ENCODE assay signal across 1 cellular context in genomic region chrX:110317820-110318663, GRCh38.
A peak's percentile ranks its signal among the peaks of the same experiment; 100 is the strongest.
TF ChIP-seq lines count a peak whose summit lies in the region.

Gene AMMECR1, minus strand, starts transcription at chrX:110318085. Its CDS starts 14 bp downstream, at chrX:110318071.

TF ChIP-seq in HepG2, 621 proteins besides CTCF, POLR2A, EP300 and RAD21 (continued from another document and continues in another):
- no peak for TF ChIP-seq ZBTB10 (CRISPR knock-in tag; IDR thresholded peaks at IDR 0.05; ENCODE audit: borderline replicate concordance)
- TF ChIP-seq SALL1 (CRISPR knock-in tag; IDR thresholded peaks at IDR 0.05): peak; percentile 31; the same call in 1 of the 2 replicates
- TF ChIP-seq ZNF687 (CRISPR knock-in tag; IDR thresholded peaks at IDR 0.05): peak; percentile 72
- TF ChIP-seq MAF1 (CRISPR knock-in tag; IDR thresholded peaks at IDR 0.05; ENCODE audit: borderline replicate concordance): no peak
- TF ChIP-seq MTA1 (CRISPR knock-in tag; IDR thresholded peaks at IDR 0.05; ENCODE audit: borderline replicate concordance): no peak
- TF ChIP-seq REL (CRISPR knock-in tag; conservative IDR thresholded peaks at IDR 0.05): no peak
- TF ChIP-seq GABPB1 (CRISPR knock-in tag; IDR thresholded peaks at IDR 0.05): peak; percentile 34; the same call in 1 of the 2 replicates
- TF ChIP-seq ZNF256 (CRISPR knock-in tag; conservative IDR thresholded peaks at IDR 0.05): no peak
- no peak for TF ChIP-seq CBX2 (IDR thresholded peaks at IDR 0.05; ENCODE audit: low read depth, low read length)
- no peak for TF ChIP-seq CBX2 (CRISPR knock-in tag; IDR thresholded peaks at IDR 0.05; ENCODE audit: low read depth)
- no peak for TF ChIP-seq ERF (CRISPR knock-in tag; IDR thresholded peaks at IDR 0.05)
- TF ChIP-seq BRCA1 (CRISPR knock-in tag; IDR thresholded peaks at IDR 0.05): no peak
- no peak for TF ChIP-seq TEAD2 (CRISPR knock-in tag; IDR thresholded peaks at IDR 0.05)
- TF ChIP-seq, protein P1, sequence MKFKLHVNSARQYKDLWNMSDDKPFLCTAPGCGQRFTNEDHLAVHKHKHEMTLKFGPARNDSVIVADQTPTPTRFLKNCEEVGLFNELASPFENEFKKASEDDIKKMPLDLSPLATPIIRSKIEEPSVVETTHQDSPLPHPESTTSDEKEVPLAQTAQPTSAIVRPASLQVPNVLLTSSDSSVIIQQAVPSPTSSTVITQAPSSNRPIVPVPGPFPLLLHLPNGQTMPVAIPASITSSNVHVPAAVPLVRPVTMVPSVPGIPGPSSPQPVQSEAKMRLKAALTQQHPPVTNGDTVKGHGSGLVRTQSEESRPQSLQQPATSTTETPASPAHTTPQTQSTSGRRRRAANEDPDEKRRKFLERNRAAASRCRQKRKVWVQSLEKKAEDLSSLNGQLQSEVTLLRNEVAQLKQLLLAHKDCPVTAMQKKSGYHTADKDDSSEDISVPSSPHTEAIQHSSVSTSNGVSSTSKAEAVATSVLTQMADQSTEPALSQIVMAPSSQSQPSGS (CRISPR knock-in tag; IDR thresholded peaks at IDR 0.05): no peak
- TF ChIP-seq HOXD1 (CRISPR knock-in tag; IDR thresholded peaks at IDR 0.05): no peak
- TF ChIP-seq, protein P2, sequence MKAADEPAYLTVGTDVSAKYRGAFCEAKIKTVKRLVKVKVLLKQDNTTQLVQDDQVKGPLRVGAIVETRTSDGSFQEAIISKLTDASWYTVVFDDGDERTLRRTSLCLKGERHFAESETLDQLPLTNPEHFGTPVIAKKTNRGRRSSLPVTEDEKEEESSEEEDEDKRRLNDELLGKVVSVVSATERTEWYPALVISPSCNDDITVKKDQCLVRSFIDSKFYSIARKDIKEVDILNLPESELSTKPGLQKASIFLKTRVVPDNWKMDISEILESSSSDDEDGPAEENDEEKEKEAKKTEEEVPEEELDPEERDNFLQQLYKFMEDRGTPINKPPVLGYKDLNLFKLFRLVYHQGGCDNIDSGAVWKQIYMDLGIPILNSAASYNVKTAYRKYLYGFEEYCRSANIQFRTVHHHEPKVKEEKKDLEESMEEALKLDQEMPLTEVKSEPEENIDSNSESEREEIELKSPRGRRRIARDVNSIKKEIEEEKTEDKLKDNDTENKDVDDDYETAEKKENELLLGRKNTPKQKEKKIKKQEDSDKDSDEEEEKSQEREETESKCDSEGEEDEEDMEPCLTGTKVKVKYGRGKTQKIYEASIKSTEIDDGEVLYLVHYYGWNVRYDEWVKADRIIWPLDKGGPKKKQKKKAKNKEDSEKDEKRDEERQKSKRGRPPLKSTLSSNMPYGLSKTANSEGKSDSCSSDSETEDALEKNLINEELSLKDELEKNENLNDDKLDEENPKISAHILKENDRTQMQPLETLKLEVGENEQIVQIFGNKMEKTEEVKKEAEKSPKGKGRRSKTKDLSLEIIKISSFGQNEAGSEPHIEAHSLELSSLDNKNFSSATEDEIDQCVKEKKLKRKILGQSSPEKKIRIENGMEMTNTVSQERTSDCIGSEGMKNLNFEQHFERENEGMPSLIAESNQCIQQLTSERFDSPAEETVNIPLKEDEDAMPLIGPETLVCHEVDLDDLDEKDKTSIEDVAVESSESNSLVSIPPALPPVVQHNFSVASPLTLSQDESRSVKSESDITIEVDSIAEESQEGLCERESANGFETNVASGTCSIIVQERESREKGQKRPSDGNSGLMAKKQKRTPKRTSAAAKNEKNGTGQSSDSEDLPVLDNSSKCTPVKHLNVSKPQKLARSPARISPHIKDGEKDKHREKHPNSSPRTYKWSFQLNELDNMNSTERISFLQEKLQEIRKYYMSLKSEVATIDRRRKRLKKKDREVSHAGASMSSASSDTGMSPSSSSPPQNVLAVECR (CRISPR knock-in tag; IDR thresholded peaks at IDR 0.05; ENCODE audit: borderline replicate concordance): peak; percentile 21; the same call in 1 of the 2 replicates
- TF ChIP-seq ZSCAN30 (CRISPR knock-in tag; IDR thresholded peaks at IDR 0.05): no peak
- no peak for TF ChIP-seq MXI1 (IDR thresholded peaks at IDR 0.05; ENCODE audit: borderline replicate concordance, low read depth, low read length)
- TF ChIP-seq SRF (IDR thresholded peaks at IDR 0.05; ENCODE audit: low read depth, low read length): no peak
- no peak for TF ChIP-seq FOXJ3 (CRISPR knock-in tag; IDR thresholded peaks at IDR 0.05; ENCODE audit: borderline replicate concordance)
- TF ChIP-seq ZNF160 (CRISPR knock-in tag; IDR thresholded peaks at IDR 0.05): no peak
- TF ChIP-seq KMT2B (CRISPR knock-in tag; IDR thresholded peaks at IDR 0.05): 0 out of 2 replicates have a peak, but pooled peaks have one; percentile 29
- no peak for TF ChIP-seq TOPORS (CRISPR knock-in tag; IDR thresholded peaks at IDR 0.05)
- TF ChIP-seq ZNF263 (CRISPR knock-in tag; IDR thresholded peaks at IDR 0.05): no peak
- TF ChIP-seq ZNF460 (CRISPR knock-in tag; IDR thresholded peaks at IDR 0.05; ENCODE audit: borderline replicate concordance): no peak
- no peak for TF ChIP-seq HCFC1 (IDR thresholded peaks at IDR 0.05; ENCODE audit: low read depth, low read length)
- no peak for TF ChIP-seq ZNF496 (CRISPR knock-in tag; IDR thresholded peaks at IDR 0.05; ENCODE audit: insufficient replicate concordance)
- TF ChIP-seq, protein P3, sequence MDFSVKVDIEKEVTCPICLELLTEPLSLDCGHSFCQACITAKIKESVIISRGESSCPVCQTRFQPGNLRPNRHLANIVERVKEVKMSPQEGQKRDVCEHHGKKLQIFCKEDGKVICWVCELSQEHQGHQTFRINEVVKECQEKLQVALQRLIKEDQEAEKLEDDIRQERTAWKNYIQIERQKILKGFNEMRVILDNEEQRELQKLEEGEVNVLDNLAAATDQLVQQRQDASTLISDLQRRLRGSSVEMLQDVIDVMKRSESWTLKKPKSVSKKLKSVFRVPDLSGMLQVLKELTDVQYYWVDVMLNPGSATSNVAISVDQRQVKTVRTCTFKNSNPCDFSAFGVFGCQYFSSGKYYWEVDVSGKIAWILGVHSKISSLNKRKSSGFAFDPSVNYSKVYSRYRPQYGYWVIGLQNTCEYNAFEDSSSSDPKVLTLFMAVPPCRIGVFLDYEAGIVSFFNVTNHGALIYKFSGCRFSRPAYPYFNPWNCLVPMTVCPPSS (IDR thresholded peaks at IDR 0.05): no peak
- no peak for TF ChIP-seq GATAD2A (CRISPR knock-in tag; IDR thresholded peaks at IDR 0.05)
- TF ChIP-seq XBP1 (CRISPR knock-in tag; IDR thresholded peaks at IDR 0.05): no peak
- 0 out of 2 replicates have a peak, but pooled peaks have one; percentile 14 for TF ChIP-seq KLF6 (CRISPR knock-in tag; IDR thresholded peaks at IDR 0.05)
- TF ChIP-seq ZNF558 (CRISPR knock-in tag; IDR thresholded peaks at IDR 0.05; ENCODE audit: borderline replicate concordance): no peak
- TF ChIP-seq, protein P4, sequence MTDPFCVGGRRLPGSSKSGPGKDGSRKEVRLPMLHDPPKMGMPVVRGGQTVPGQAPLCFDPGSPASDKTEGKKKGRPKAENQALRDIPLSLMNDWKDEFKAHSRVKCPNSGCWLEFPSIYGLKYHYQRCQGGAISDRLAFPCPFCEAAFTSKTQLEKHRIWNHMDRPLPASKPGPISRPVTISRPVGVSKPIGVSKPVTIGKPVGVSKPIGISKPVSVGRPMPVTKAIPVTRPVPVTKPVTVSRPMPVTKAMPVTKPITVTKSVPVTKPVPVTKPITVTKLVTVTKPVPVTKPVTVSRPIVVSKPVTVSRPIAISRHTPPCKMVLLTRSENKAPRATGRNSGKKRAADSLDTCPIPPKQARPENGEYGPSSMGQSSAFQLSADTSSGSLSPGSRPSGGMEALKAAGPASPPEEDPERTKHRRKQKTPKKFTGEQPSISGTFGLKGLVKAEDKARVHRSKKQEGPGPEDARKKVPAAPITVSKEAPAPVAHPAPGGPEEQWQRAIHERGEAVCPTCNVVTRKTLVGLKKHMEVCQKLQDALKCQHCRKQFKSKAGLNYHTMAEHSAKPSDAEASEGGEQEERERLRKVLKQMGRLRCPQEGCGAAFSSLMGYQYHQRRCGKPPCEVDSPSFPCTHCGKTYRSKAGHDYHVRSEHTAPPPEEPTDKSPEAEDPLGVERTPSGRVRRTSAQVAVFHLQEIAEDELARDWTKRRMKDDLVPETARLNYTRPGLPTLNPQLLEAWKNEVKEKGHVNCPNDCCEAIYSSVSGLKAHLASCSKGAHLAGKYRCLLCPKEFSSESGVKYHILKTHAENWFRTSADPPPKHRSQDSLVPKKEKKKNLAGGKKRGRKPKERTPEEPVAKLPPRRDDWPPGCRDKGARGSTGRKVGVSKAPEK (CRISPR knock-in tag; IDR thresholded peaks at IDR 0.05; ENCODE audit: borderline replicate concordance): no peak
- TF ChIP-seq ZSCAN29 (CRISPR knock-in tag; conservative IDR thresholded peaks at IDR 0.05): no peak
- no peak for TF ChIP-seq POGZ (CRISPR knock-in tag; IDR thresholded peaks at IDR 0.05)
- no peak for TF ChIP-seq ZNF746 (CRISPR knock-in tag; IDR thresholded peaks at IDR 0.05)
- no peak for TF ChIP-seq KLF12 (CRISPR knock-in tag; IDR thresholded peaks at IDR 0.05; ENCODE audit: borderline replicate concordance)
- TF ChIP-seq ZMAT5 (CRISPR knock-in tag; IDR thresholded peaks at IDR 0.05; ENCODE audit: borderline replicate concordance, low read depth): no peak
- no peak for TF ChIP-seq SYNCRIP (IDR thresholded peaks at IDR 0.05; ENCODE audit: insufficient read depth, low read depth, low read length)
- TF ChIP-seq HNRNPL (IDR thresholded peaks at IDR 0.05; ENCODE audit: low read depth, low read length): no peak
- TF ChIP-seq, protein P5, sequence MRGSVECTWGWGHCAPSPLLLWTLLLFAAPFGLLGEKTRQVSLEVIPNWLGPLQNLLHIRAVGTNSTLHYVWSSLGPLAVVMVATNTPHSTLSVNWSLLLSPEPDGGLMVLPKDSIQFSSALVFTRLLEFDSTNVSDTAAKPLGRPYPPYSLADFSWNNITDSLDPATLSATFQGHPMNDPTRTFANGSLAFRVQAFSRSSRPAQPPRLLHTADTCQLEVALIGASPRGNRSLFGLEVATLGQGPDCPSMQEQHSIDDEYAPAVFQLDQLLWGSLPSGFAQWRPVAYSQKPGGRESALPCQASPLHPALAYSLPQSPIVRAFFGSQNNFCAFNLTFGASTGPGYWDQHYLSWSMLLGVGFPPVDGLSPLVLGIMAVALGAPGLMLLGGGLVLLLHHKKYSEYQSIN (CRISPR knock-in tag; IDR thresholded peaks at IDR 0.05; ENCODE audit: borderline replicate concordance): no peak
- TF ChIP-seq ZFP36L1 (CRISPR knock-in tag; IDR thresholded peaks at IDR 0.05): no peak
- TF ChIP-seq ZNF75D (CRISPR knock-in tag; IDR thresholded peaks at IDR 0.05; ENCODE audit: borderline replicate concordance): no peak
- no peak for TF ChIP-seq NPAS2 (CRISPR knock-in tag; IDR thresholded peaks at IDR 0.05; ENCODE audit: borderline replicate concordance)
- no peak for TF ChIP-seq SIN3A (IDR thresholded peaks at IDR 0.05; ENCODE audit: borderline replicate concordance, low read depth, low read length)
- TF ChIP-seq ZNF44 (CRISPR knock-in tag; IDR thresholded peaks at IDR 0.05): no peak
- TF ChIP-seq NFATC3 (CRISPR knock-in tag; IDR thresholded peaks at IDR 0.05): no peak
- TF ChIP-seq ZNF136 (CRISPR knock-in tag; IDR thresholded peaks at IDR 0.05; ENCODE audit: low read depth): no peak
- TF ChIP-seq LBX2 (CRISPR knock-in tag; IDR thresholded peaks at IDR 0.05; ENCODE audit: borderline replicate concordance): no peak
- TF ChIP-seq ZNF576 (CRISPR knock-in tag; IDR thresholded peaks at IDR 0.05): no peak
- TF ChIP-seq YEATS2 (CRISPR knock-in tag; IDR thresholded peaks at IDR 0.05; ENCODE audit: borderline replicate concordance): no peak
